Comparison of ENCODE assay signal across 34 cellular contexts in genomic region chr5:164614707-164615106, GRCh38.
"Had no signal": no experiment of that assay in that cellular context is flagged by ENCODE, and none has a peak within 500 bp of the region (broad histone marks: within the 10 kb centered on the region; RNA-seq: fewer than 3 reads in every experiment).

No MANE protein-coding gene starts in this region.

- H3K27ac Mint-ChIP-seq: activated B cell treated with CpG ODN at 0.5 μM for 24 hours; activated CD4-positive, alpha-beta memory T cell treated with anti-CD3 and anti-CD28 coated beads for 36 hours; activated CD4-positive, alpha-beta T cell treated with anti-CD3 and anti-CD28 coated beads, Interleukin-2, amount 10 ng/mL, durations not matched to agents 24 days and 14 days; activated CD8-positive, alpha-beta T cell treated with anti-CD3 and anti-CD28 coated beads for 36 hours; activated naive CD4-positive, alpha-beta T cell treated with anti-CD3 and anti-CD28 coated beads for 36 hours; activated naive CD4-positive, alpha-beta T cell treated with anti-CD3 and anti-CD28 coated beads, Interleukin-2, amount 50 U/mL, for 24 hours; activated naive CD8-positive, alpha-beta T cell; activated naive CD8-positive, alpha-beta T cell treated with anti-CD3 and anti-CD28 coated beads, Interleukin-2, amount 10 ng/mL, durations not matched to agents 7 days and 5 days; activated naive CD8-positive, alpha-beta T cell treated with anti-CD3 and anti-CD28 coated beads, Interleukin-2, amount 50 U/mL, for 24 hours; activated T-cell treated with anti-CD3 and anti-CD28 coated beads, Interleukin-2, amount 50 U/mL, for 72 hours; activated T-helper 1 cell treated with anti-CD3 and anti-CD28 coated beads, Interleukin-12 subunit alpha, Interleukin-12 subunit beta, Interleukin-2, Interleukin-4 antibody, amounts not matched to agents 30 ng/mL and 10 ng/mL and 1 ng/mL, durations not matched to agents 14 hours and 24 hours and 36 hours; activated T-helper 17 cell treated with anti-CD3 and anti-CD28 coated beads, Interleukin-2, amount 50 U/mL, for 72 hours; brain; T-helper 2 cell treated with Interferon-gamma antibody and Interleukin-4, amounts not matched to agents 5 μg/mL and 100 μg/mL, for 36 hours had no signal

- H3K4me1 Mint-ChIP-seq: activated B cell treated with CpG ODN at 0.5 μM for 24 hours; activated CD4-positive, alpha-beta T cell treated with anti-CD3 and anti-CD28 coated beads, Interleukin-2, amount 10 ng/mL, durations not matched to agents 24 days and 14 days; activated naive CD4-positive, alpha-beta T cell treated with anti-CD3 and anti-CD28 coated beads, Interleukin-2, amount 50 U/mL, for 24 hours; activated naive CD8-positive, alpha-beta T cell treated with anti-CD3 and anti-CD28 coated beads, Interleukin-2, amount 10 ng/mL, durations not matched to agents 7 days and 5 days; activated naive CD8-positive, alpha-beta T cell treated with anti-CD3 and anti-CD28 coated beads, Interleukin-2, amount 50 U/mL, for 24 hours; activated T-helper 17 cell treated with anti-CD3 and anti-CD28 coated beads, Interleukin-2, amount 50 U/mL, for 72 hours; brain; central memory CD8-positive, alpha-beta T cell had no signal

- H3K9me3 ChIP-seq: ascending aorta, colonic mucosa had no signal

- DNase-seq: activated B cell treated with CpG ODN at 0.5 μM for 24 hours; activated CD4-positive, alpha-beta memory T cell treated with anti-CD3 and anti-CD28 coated beads for 36 hours; activated CD4-positive, alpha-beta T cell treated with anti-CD3 and anti-CD28 coated beads for 4 hours; activated CD4-positive, alpha-beta T cell treated with anti-CD3 and anti-CD28 coated beads, Interleukin-2, amount 10 ng/mL, durations not matched to agents 24 days and 14 days; activated CD4-positive, alpha-beta T cell treated with anti-CD3 and anti-CD28 coated beads, Interleukin-2, amount 50 U/mL, for 1 hour; activated CD4-positive, alpha-beta T cell treated with anti-CD3 and anti-CD28 coated beads, Interleukin-2, amount 50 U/mL, for 4 hours; activated CD4-positive, CD25-positive, alpha-beta regulatory T cell treated with anti-CD3 and anti-CD28 coated beads, Interleukin-2, amount 50 U/mL, for 72 hours; activated CD8-positive, alpha-beta memory T cell treated with anti-CD3 and anti-CD28 coated beads, Interleukin-2, amount 50 U/mL, for 4 hours; activated CD8-positive, alpha-beta T cell treated with anti-CD3 and anti-CD28 coated beads for 36 hours; activated effector memory CD4-positive, alpha-beta T cell treated with anti-CD3 and anti-CD28 coated beads, Interleukin-2, amount 50 U/mL, for 16 hours; activated gamma-delta T cell treated with Interleukin-2 at 50 U/mL for 16 hours; activated naive CD4-positive, alpha-beta T cell; activated naive CD4-positive, alpha-beta T cell treated with anti-CD3 and anti-CD28 coated beads for 36 hours; activated naive CD8-positive, alpha-beta T cell treated with anti-CD3 and anti-CD28 coated beads, Interleukin-2, amount 10 ng/mL, durations not matched to agents 7 days and 5 days; activated naive CD8-positive, alpha-beta T cell treated with anti-CD3 and anti-CD28 coated beads, Interleukin-2, amount 50 U/mL, for 24 hours; activated T-cell treated with anti-CD3 and anti-CD28 coated beads for 4 hours; activated T-cell treated with anti-CD3 and anti-CD28 coated beads, Interleukin-2, amount 50 U/mL, for 1 hour; activated T-cell treated with anti-CD3 and anti-CD28 coated beads, Interleukin-2, amount 50 U/mL, for 4 hours; activated T-cell treated with anti-CD3 and anti-CD28 coated beads, Interleukin-2, amount 50 U/mL, for 72 hours; amygdala; anterior cingulate cortex; caudate nucleus; cerebellar nuclear complex; colonic mucosa; T-helper 2 cell; T-helper 9 cell had no signal

- H3K36me3 Mint-ChIP-seq: activated CD4-positive, alpha-beta memory T cell treated with anti-CD3 and anti-CD28 coated beads for 36 hours; activated naive CD4-positive, alpha-beta T cell treated with anti-CD3 and anti-CD28 coated beads, Interleukin-2, amount 50 U/mL, for 24 hours; activated naive CD8-positive, alpha-beta T cell; activated naive CD8-positive, alpha-beta T cell treated with anti-CD3 and anti-CD28 coated beads, Interleukin-2, amount 10 ng/mL, durations not matched to agents 7 days and 5 days; brain had no signal

- H3K4me3 Mint-ChIP-seq: activated B cell treated with CpG ODN at 0.5 μM for 24 hours; activated CD4-positive, alpha-beta memory T cell treated with anti-CD3 and anti-CD28 coated beads for 36 hours; activated CD4-positive, alpha-beta T cell treated with anti-CD3 and anti-CD28 coated beads, Interleukin-2, amount 10 ng/mL, durations not matched to agents 24 days and 14 days; activated CD8-positive, alpha-beta T cell treated with anti-CD3 and anti-CD28 coated beads for 36 hours; activated naive CD4-positive, alpha-beta T cell treated with anti-CD3 and anti-CD28 coated beads for 36 hours; activated naive CD4-positive, alpha-beta T cell treated with anti-CD3 and anti-CD28 coated beads, Interleukin-2, amount 50 U/mL, for 24 hours; activated naive CD8-positive, alpha-beta T cell; activated naive CD8-positive, alpha-beta T cell treated with anti-CD3 and anti-CD28 coated beads, Interleukin-2, amount 10 ng/mL, durations not matched to agents 7 days and 5 days; activated naive CD8-positive, alpha-beta T cell treated with anti-CD3 and anti-CD28 coated beads, Interleukin-2, amount 50 U/mL, for 24 hours; activated T-cell treated with anti-CD3 and anti-CD28 coated beads, Interleukin-2, amount 50 U/mL, for 4 hours; activated T-cell treated with anti-CD3 and anti-CD28 coated beads, Interleukin-2, amount 50 U/mL, for 72 hours; activated T-helper 1 cell treated with anti-CD3 and anti-CD28 coated beads, Interleukin-12 subunit alpha, Interleukin-12 subunit beta, Interleukin-2, Interleukin-4 antibody, amounts not matched to agents 30 ng/mL and 10 ng/mL and 1 ng/mL, durations not matched to agents 14 hours and 24 hours and 36 hours; activated T-helper 17 cell treated with anti-CD3 and anti-CD28 coated beads, Interleukin-2, amount 50 U/mL, for 72 hours; brain; central memory CD8-positive, alpha-beta T cell; T-helper 2 cell treated with Interferon-gamma antibody and Interleukin-4, amounts not matched to agents 5 μg/mL and 100 μg/mL, for 36 hours had no signal

- ATAC-seq: activated CD8-positive, alpha-beta T cell treated with anti-CD3 and anti-CD28 coated beads for 36 hours; activated naive CD8-positive, alpha-beta T cell treated with anti-CD3 and anti-CD28 coated beads, Interleukin-2, amount 50 U/mL, for 24 hours; activated T-cell treated with anti-CD3 and anti-CD28 coated beads, Interleukin-2, amount 50 U/mL, for 4 hours; activated T-cell treated with anti-CD3 and anti-CD28 coated beads, Interleukin-2, amount 50 U/mL, for 72 hours; activated T-helper 17 cell treated with anti-CD3 and anti-CD28 coated beads, Interleukin-2, amount 50 U/mL, for 72 hours had no signal

- H3K27me3 Mint-ChIP-seq: activated B cell treated with CpG ODN at 0.5 μM for 24 hours; activated CD4-positive, alpha-beta memory T cell treated with anti-CD3 and anti-CD28 coated beads for 36 hours; activated CD4-positive, alpha-beta T cell treated with anti-CD3 and anti-CD28 coated beads, Interleukin-2, amount 10 ng/mL, durations not matched to agents 24 days and 14 days; activated CD8-positive, alpha-beta T cell treated with anti-CD3 and anti-CD28 coated beads for 36 hours; activated naive CD4-positive, alpha-beta T cell treated with anti-CD3 and anti-CD28 coated beads, Interleukin-2, amount 50 U/mL, for 24 hours; activated naive CD8-positive, alpha-beta T cell; activated naive CD8-positive, alpha-beta T cell treated with anti-CD3 and anti-CD28 coated beads, Interleukin-2, amount 10 ng/mL, durations not matched to agents 7 days and 5 days; activated naive CD8-positive, alpha-beta T cell treated with anti-CD3 and anti-CD28 coated beads, Interleukin-2, amount 50 U/mL, for 24 hours; activated T-helper 17 cell treated with anti-CD3 and anti-CD28 coated beads, Interleukin-2, amount 50 U/mL, for 72 hours; brain; central memory CD8-positive, alpha-beta T cell had no signal
